31 cellular contexts compared by ENCODE assay signal in genomic region chr4:1160351-1160750, GRCh38. TPM values are rescaled to one million over a fixed set of nuclear protein-coding genes. Genes with fewer than 3 reads are reported as not detected.
"Had no signal": no experiment of that assay in that cellular context is flagged by ENCODE, and none has a peak within 500 bp of the region (broad histone marks: within the 10 kb centered on the region; RNA-seq: fewer than 3 reads in every experiment).

No MANE protein-coding gene starts in this region.

- H3K27ac ChIP-seq: adrenal gland, ascending aorta, body of pancreas, brain microvascular endothelial cell, breast epithelium, cardiac muscle cell had no signal

- H3K4me1 ChIP-seq: adrenal gland, breast epithelium had no signal

- DNase-seq: activated effector memory CD4-positive, alpha-beta T cell treated with anti-CD3 and anti-CD28 coated beads, Interleukin-2, amount 50 U/mL, for 16 hours; activated effector memory CD4-positive, alpha-beta T cell treated with Interleukin-2 at 50 U/mL for 16 hours; activated gamma-delta T cell; activated gamma-delta T cell treated with Interleukin-2 at 50 U/mL for 16 hours; activated naive CD4-positive, alpha-beta T cell; activated naive CD4-positive, alpha-beta T cell treated with anti-CD3 and anti-CD28 coated beads for 36 hours; activated naive CD4-positive, alpha-beta T cell treated with anti-CD3 and anti-CD28 coated beads, Interleukin-2, amount 10 ng/mL, durations not matched to agents 7 days and 5 days; activated naive CD4-positive, alpha-beta T cell treated with anti-CD3 and anti-CD28 coated beads, Interleukin-2, amount 50 U/mL, for 16 hours; activated naive CD4-positive, alpha-beta T cell treated with Interleukin-2 at 50 U/mL for 16 hours; activated naive CD8-positive, alpha-beta T cell treated with anti-CD3 and anti-CD28 coated beads for 36 hours; activated naive CD8-positive, alpha-beta T cell treated with anti-CD3 and anti-CD28 coated beads, Interleukin-2, amount 10 ng/mL, durations not matched to agents 7 days and 5 days; activated naive CD8-positive, alpha-beta T cell treated with anti-CD3 and anti-CD28 coated beads, Interleukin-2, amount 50 U/mL, for 24 hours; activated T-cell treated with anti-CD3 and anti-CD28 coated beads, Interleukin-2, amount 50 U/mL, for 24 hours; activated T-cell treated with anti-CD3 and anti-CD28 coated beads, Interleukin-2, amount 50 U/mL, for 4 hours; activated T-cell treated with anti-CD3 and anti-CD28 coated beads, Interleukin-2, amount 50 U/mL, for 48 hours; activated T-cell treated with anti-CD3 and anti-CD28 coated beads, Interleukin-2, amount 50 U/mL, for 72 hours; adrenal gland; amniotic stem cell; amygdala; anterior cingulate cortex; aorta; body of pancreas; brain microvascular endothelial cell; caudate nucleus; central memory CD4-positive, alpha-beta T cell; cerebellar nuclear complex had no signal

- H3K27me3 ChIP-seq: adrenal gland, ascending aorta, body of pancreas, brain microvascular endothelial cell, breast epithelium had no signal

- H3K4me3 ChIP-seq: adrenal gland, ascending aorta, body of pancreas, breast epithelium, cardiac muscle cell had no signal

- FAIRE-seq: astrocyte, bronchial epithelial cell had no signal

- H3K9me3 ChIP-seq: body of pancreas had no signal

- H3K36me3 ChIP-seq: adrenal gland, ascending aorta, brain microvascular endothelial cell, breast epithelium, cardiac muscle cell had no signal

RNA-seq across cellular contexts. Expression of gene RNF212, which starts 47.0 kb away (rescaled TPM):
- total RNA-seq: ascending aorta had no signal
